ENCODE assay signal across 2 cellular contexts in genomic region chr19:44109458-44109857, GRCh38.
TF ChIP-seq lines count a peak whose summit lies in the region.

No MANE protein-coding gene starts in this region.

TF ChIP-seq in HepG2, 621 proteins besides CTCF, POLR2A, EP300 and RAD21:
- TF ChIP-seq ATF7 (IDR thresholded peaks at IDR 0.05), result peak; percentile 73
- no peak for TF ChIP-seq ATF7 (CRISPR knock-in tag; IDR thresholded peaks at IDR 0.05)
- TF ChIP-seq SOX13 (IDR thresholded peaks at IDR 0.05), result no peak
- no peak for TF ChIP-seq SOX13 (CRISPR knock-in tag; conservative IDR thresholded peaks at IDR 0.05 in 1 of 2, IDR thresholded peaks at IDR 0.05 in 1 of 2)
- TF ChIP-seq SRSF9 (IDR thresholded peaks at IDR 0.05; ENCODE audit: borderline replicate concordance, insufficient read depth, low read depth, low read length, poor library complexity, severe bottlenecking), result no peak
- no peak for TF ChIP-seq PRPF4 (IDR thresholded peaks at IDR 0.05; ENCODE audit: low read depth, low read length, poor library complexity, severe bottlenecking)
- TF ChIP-seq PAWR (CRISPR knock-in tag; IDR thresholded peaks at IDR 0.05; ENCODE audit: borderline replicate concordance), result no peak
- peak; percentile 75 for TF ChIP-seq CREB1 (IDR thresholded peaks at IDR 0.05)
- TF ChIP-seq CREB1 (CRISPR knock-in tag; IDR thresholded peaks at IDR 0.05), result no peak
- TF ChIP-seq ZFP91 (CRISPR knock-in tag; IDR thresholded peaks at IDR 0.05; ENCODE audit: borderline replicate concordance), result no peak
- no peak for TF ChIP-seq ZNF230 (CRISPR knock-in tag; IDR thresholded peaks at IDR 0.05)

TF ChIP-seq in HEK293, 187 proteins besides CTCF, POLR2A, EP300 and RAD21:
- TF ChIP-seq ATF2 (tag by site-specific recombination; IDR thresholded peaks at IDR 0.05; ENCODE audit: low read depth) (peak; percentile 91), ZBTB21 (tag by site-specific recombination; IDR thresholded peaks at IDR 0.05) (peak; percentile 49; the same call in 1 of the 2 replicates), ZNF585B (tag by site-specific recombination; IDR thresholded peaks at IDR 0.05) (no peak), ZNF629 (tag by site-specific recombination; IDR thresholded peaks at IDR 0.05) (peak; percentile 45; the same call in 1 of the 2 replicates), HOXD13 (CRISPR knock-in tag; IDR thresholded peaks at IDR 0.05; ENCODE audit: borderline replicate concordance) (no peak), BCL11B (tag by site-specific recombination; IDR thresholded peaks at IDR 0.05; ENCODE audit: low read depth) (no peak)
